ENCODE assay signal across 9 cellular contexts in genomic region chr13:113393226-113393571, GRCh38. TPM values are rescaled to one million over a fixed set of nuclear protein-coding genes. Genes with fewer than 3 reads are reported as not detected.
DNase-seq lines count a peak whose midpoint lies in the region; ATAC-seq and TF ChIP-seq lines count a peak whose summit lies in the region.
"Had no signal": no experiment of that assay in that cellular context is flagged by ENCODE, and none has a peak within 500 bp of the region (broad histone marks: within the 10 kb centered on the region; RNA-seq: fewer than 3 reads in every experiment).

No MANE protein-coding gene starts in this region.

- H3K4me1 ChIP-seq in SJSA1 (replicated peaks) (peaks cover 19% of the 10 kb centered on the region), sigmoid colon (peaks cover 0 to 13% (median 9%) of the 10 kb centered on the region in 4 donors), testis (no peaks in the 10 kb centered on the region)
- H3K4me1 ChIP-seq: parathyroid adenoma had no signal

- DNase-seq in SJSA1 (ENCODE audit: low read depth in 1 of 2, low spot score in 2 of 2): no peak
- no peak for DNase-seq in foreskin fibroblast
- DNase-seq in sigmoid colon: no peak
- DNase-seq in testis: no peak
- DNase-seq in activated CD8-positive, alpha-beta memory T cell treated with anti-CD3 and anti-CD28 coated beads for 24 hours: no peak
- no peak for DNase-seq in 8988T
- DNase-seq in HT-29 (ENCODE audit: low spot score): no peak

- H3K27me3 ChIP-seq in SJSA1 (replicated peaks) (no peaks in the 10 kb centered on the region), sigmoid colon (no peaks in the 10 kb centered on the region), testis (no peaks in the 10 kb centered on the region)

- H3K36me3 ChIP-seq in SJSA1 (no peaks in the 10 kb centered on the region), sigmoid colon (no peaks in the 10 kb centered on the region), testis (ENCODE audit: low read depth, missing control alignments) (no peaks in the 10 kb centered on the region)

- H3K4me3 ChIP-seq in SJSA1: peak overlapping the region; percentile 60
- peak overlapping the region; percentile 48 to 85 for H3K4me3 ChIP-seq in foreskin fibroblast (ENCODE audit: low read depth in 1 of 2, low read length in 2 of 2)
- peak overlapping the region in 3 of 4 donors; percentile 64 for H3K4me3 ChIP-seq in sigmoid colon
- H3K4me3 ChIP-seq in testis: peak overlapping the region in 1 of 2 donors; percentile 70

- 73 to 88% methylated on average over 13 of the region's 13 CpGs for WGBS in sigmoid colon, 2 donors
- 71 to 83% methylated on average over 3 to 13 of the region's 13 CpGs for WGBS in testis, 2 donors

- TF ChIP-seq EP300 in sigmoid colon (IDR thresholded peaks at IDR 0.05): no peak

- H3K27ac ChIP-seq in SJSA1: no peak overlapping the region
- H3K27ac ChIP-seq in sigmoid colon: no peak overlapping the region
- no peak overlapping the region for H3K27ac ChIP-seq in testis
- H3K27ac ChIP-seq: parathyroid adenoma had no signal

- TF ChIP-seq POLR2A in sigmoid colon (IDR thresholded peaks at IDR 0.05): no peak
- no peak for TF ChIP-seq POLR2A in testis (IDR thresholded peaks at IDR 0.05)

- peak; percentile 18 for ATAC-seq in GM21526 (IDR thresholded peaks at IDR 0.05; ENCODE audit: low FRiP score, unreplicated experiment)

- TF ChIP-seq CTCF in foreskin fibroblast (IDR thresholded peaks at IDR 0.05; ENCODE audit: low read depth, low read length) (no peak), sigmoid colon (IDR thresholded peaks at IDR 0.05) (no peak), testis (IDR thresholded peaks at IDR 0.05) (no peak)

- H3K9me3 ChIP-seq in SJSA1 (replicated peaks): no peaks in the 10 kb centered on the region
- H3K9me3 ChIP-seq in sigmoid colon: no peaks in the 10 kb centered on the region
- no peaks in the 10 kb centered on the region for H3K9me3 ChIP-seq in testis

- intact Hi-C loops in sigmoid colon (cut with DNase I) (loop anchor here (2.0 to 10.0 kb wide), 3 partner anchors 116 to 448 kb away; no protein-coding TSS in a partner anchor), testis (cut with DNase I; ENCODE audit: low total_unique reads) (no loop called here)

RNA-seq across cellular contexts. Expression of gene GRTP1, which starts 29.3 kb away (rescaled TPM):
- 0.34 and 0.97 TPM in 2 replicates for total RNA-seq in SJSA1 (2014; rRNA removed; shearing (Covaris generic))
- total RNA-seq in sigmoid colon (1 to 10 TPM; 6.7 to 9.9 (median 8.3) TPM), testis (10 to 100 TPM; 19.1 to 25.7 TPM)
- polyA plus RNA-seq in sigmoid colon (10 to 100 TPM; 29.3 to 52.5 (median 39.6) TPM), testis (ENCODE audit: insufficient read depth, low read depth, low replicate concordance) (18.7 TPM)
- total RNA-seq in HT-29 (2014; rRNA removed; shearing (Covaris generic)): 55.9 and 66.4 TPM in 2 replicates
